In the genomic region with DNA sequence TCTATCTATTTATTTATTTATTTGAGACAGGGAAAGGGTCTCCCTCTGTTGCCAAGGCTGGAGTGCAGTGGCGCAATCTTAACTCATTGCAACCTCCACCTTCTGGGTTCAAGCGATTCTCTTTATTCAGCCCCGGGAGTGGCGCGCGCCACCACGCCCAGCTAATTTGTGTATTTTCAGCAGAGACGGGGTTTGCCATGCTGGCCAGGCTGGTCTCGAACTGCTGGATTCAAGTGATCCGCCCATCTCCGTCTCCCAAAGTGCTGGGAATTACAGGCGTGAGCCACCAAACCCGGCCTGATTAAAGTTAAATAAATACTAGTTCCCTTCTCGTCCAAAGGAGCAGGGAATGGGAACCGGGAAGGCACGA, we compare ENCODE assay signal across 9 cellular contexts. TPM values are rescaled to one million over a fixed set of nuclear protein-coding genes. Genes with fewer than 3 reads are reported as not detected.
DNase-seq lines count a peak whose midpoint lies in the region; ATAC-seq and TF ChIP-seq lines count a peak whose summit lies in the region.
"Had no signal": no experiment of that assay in that cellular context is flagged by ENCODE, and none has a peak within 500 bp of the region (broad histone marks: within the 10 kb centered on the region; RNA-seq: fewer than 3 reads in every experiment).

No MANE protein-coding gene starts in this region.

- ATAC-seq in stimulated activated effector memory CD8-positive, alpha-beta T cell treated with anti-CD3 and anti-CD28 coated beads, Interleukin-12 subunit alpha, Interleukin-12 subunit beta, amount 100 ng/mL, for 72 hours: no peak
- ATAC-seq in GM19324 (IDR thresholded peaks at IDR 0.05; ENCODE audit: low FRiP score, unreplicated experiment): no peak

- peak overlapping the region; percentile 62 for H3K4me3 ChIP-seq in HFF-Myc (replicated peaks; ENCODE audit: low read depth, low read length)
- no peak overlapping the region for H3K4me3 ChIP-seq in hepatocyte

- DNase-seq in HFF-Myc (ENCODE audit: extremely low read depth, low read depth): no peak
- peak; percentile 25 for DNase-seq in activated CD4-positive, alpha-beta memory T cell treated with anti-CD3 and anti-CD28 coated beads, Interleukin-2, amount 10 ng/mL, durations not matched to agents 7 days and 5 days
- DNase-seq in hepatocyte (ENCODE audit: low spot score): no peak
- no peak for DNase-seq in stimulated activated effector memory CD8-positive, alpha-beta T cell treated with anti-CD3 and anti-CD28 coated beads, Interleukin-12 subunit alpha, Interleukin-12 subunit beta, amount 100 ng/mL, for 72 hours (ENCODE audit: low spot score in 2 of 2)
- DNase-seq in NCI-H510A treated with DMSO at 0.1 percent for 48 hours (lab: John Stamatoyannopoulos, UW): no peak
- DNase-seq in SKM-1 treated with dmso at 0.1 percent for 144 hours (lab: John Stamatoyannopoulos, UW; ENCODE audit: unreplicated experiment): no peak
- no peak for DNase-seq in CD1c-positive myeloid dendritic cell (ENCODE audit: extremely low spot score)

- H3K27me3 Mint-ChIP-seq in activated CD4-positive, alpha-beta memory T cell treated with anti-CD3 and anti-CD28 coated beads, Interleukin-2, amount 10 ng/mL, durations not matched to agents 7 days and 5 days: no peaks in the 10 kb centered on the region

- TF ChIP-seq CTCF in HFF-Myc (IDR thresholded peaks at IDR 0.05; ENCODE audit: low read depth, low read length, missing control alignments) (no peak), hepatocyte (IDR thresholded peaks at IDR 0.05; ENCODE audit: poor library complexity) (no peak)

- peaks cover 7% of the 10 kb centered on the region for H3K4me1 ChIP-seq in hepatocyte (ENCODE audit: insufficient read depth)

- H3K79me2 ChIP-seq in hepatocyte: peaks cover 19% of the 10 kb centered on the region

- no peaks in the 10 kb centered on the region for H3K36me3 ChIP-seq in hepatocyte (replicated peaks; ENCODE audit: insufficient read depth, low read depth)

- H3K27ac Mint-ChIP-seq in activated CD4-positive, alpha-beta memory T cell treated with anti-CD3 and anti-CD28 coated beads, Interleukin-2, amount 10 ng/mL, durations not matched to agents 7 days and 5 days: peak overlapping the region; percentile 93
- H3K27ac Mint-ChIP-seq in stimulated activated effector memory CD8-positive, alpha-beta T cell treated with anti-CD3 and anti-CD28 coated beads, Interleukin-12 subunit alpha, Interleukin-12 subunit beta, amount 100 ng/mL, for 72 hours: peak overlapping the region; percentile 96

- H3K27me3 ChIP-seq in hepatocyte: no peaks in the 10 kb centered on the region

- 26% methylated on average over 16 of the region's 16 CpGs for WGBS in hepatocyte (ENCODE audit: low lambda C conversion rate, missing lambda C conversion rate)

- H2AFZ ChIP-seq in hepatocyte: peak overlapping the region; percentile 58

- no peaks in the 10 kb centered on the region for H3K9me3 Mint-ChIP-seq in activated CD4-positive, alpha-beta memory T cell treated with anti-CD3 and anti-CD28 coated beads, Interleukin-2, amount 10 ng/mL, durations not matched to agents 7 days and 5 days
- no peaks in the 10 kb centered on the region for H3K9me3 Mint-ChIP-seq in stimulated activated effector memory CD8-positive, alpha-beta T cell treated with anti-CD3 and anti-CD28 coated beads, Interleukin-12 subunit alpha, Interleukin-12 subunit beta, amount 100 ng/mL, for 72 hours

- peak overlapping the region; percentile 88 for H3K4me2 ChIP-seq in hepatocyte

- H3K9me3 ChIP-seq in hepatocyte (ENCODE audit: low read depth): no peaks in the 10 kb centered on the region

- H4K20me1 ChIP-seq in hepatocyte (ENCODE audit: insufficient read depth, poor library complexity, severe bottlenecking): no peaks in the 10 kb centered on the region

- H3K27ac ChIP-seq in hepatocyte: peak overlapping the region; percentile 100

- POLR2A ChIA-PET in activated CD4-positive, alpha-beta memory T cell treated with anti-CD3 and anti-CD28 coated beads, Interleukin-2, amount 10 ng/mL, durations not matched to agents 7 days and 5 days (lab: Charles Lee): interaction anchor here (1.2 to 5.6 kb wide), 9 partner anchors 11 to 264 kb away, joined by 3 to 71 read pairs (median 19); partner anchors contain the start of genes AAMP, BCS1L, PNKD and ZNF142

- peak overlapping the region; percentile 83 for H3K4me3 Mint-ChIP-seq in activated CD4-positive, alpha-beta memory T cell treated with anti-CD3 and anti-CD28 coated beads, Interleukin-2, amount 10 ng/mL, durations not matched to agents 7 days and 5 days
- peak overlapping the region; percentile 95 for H3K4me3 Mint-ChIP-seq in stimulated activated effector memory CD8-positive, alpha-beta T cell treated with anti-CD3 and anti-CD28 coated beads, Interleukin-12 subunit alpha, Interleukin-12 subunit beta, amount 100 ng/mL, for 72 hours

- H3K9me2 ChIP-seq in hepatocyte (replicated peaks; ENCODE audit: insufficient read depth): no peaks in the 10 kb centered on the region

- H3K4me1 Mint-ChIP-seq in activated CD4-positive, alpha-beta memory T cell treated with anti-CD3 and anti-CD28 coated beads, Interleukin-2, amount 10 ng/mL, durations not matched to agents 7 days and 5 days: peaks cover 34% of the 10 kb centered on the region
- H3K4me1 Mint-ChIP-seq in stimulated activated effector memory CD8-positive, alpha-beta T cell treated with anti-CD3 and anti-CD28 coated beads, Interleukin-12 subunit alpha, Interleukin-12 subunit beta, amount 100 ng/mL, for 72 hours: peaks cover 42% of the 10 kb centered on the region

- CTCF ChIA-PET in activated CD4-positive, alpha-beta memory T cell treated with anti-CD3 and anti-CD28 coated beads, Interleukin-2, amount 10 ng/mL, durations not matched to agents 7 days and 5 days (lab: Charles Lee): interaction anchor here (1.0 to 4.0 kb wide), 11 partner anchors 10 to 265 kb away, joined by 4 to 33 read pairs (median 16); partner anchors contain the start of genes AAMP, CATIP, PNKD and TMBIM1

- peaks cover 8% of the 10 kb centered on the region for H3K36me3 Mint-ChIP-seq in activated CD4-positive, alpha-beta memory T cell treated with anti-CD3 and anti-CD28 coated beads, Interleukin-2, amount 10 ng/mL, durations not matched to agents 7 days and 5 days (ENCODE audit: low read depth)
- peaks cover 41% of the 10 kb centered on the region for H3K36me3 Mint-ChIP-seq in stimulated activated effector memory CD8-positive, alpha-beta T cell treated with anti-CD3 and anti-CD28 coated beads, Interleukin-12 subunit alpha, Interleukin-12 subunit beta, amount 100 ng/mL, for 72 hours

RNA-seq across cellular contexts. Expression of gene CTDSP1, which starts 4.2 kb away (rescaled TPM):
- total RNA-seq in activated CD4-positive, alpha-beta memory T cell treated with anti-CD3 and anti-CD28 coated beads, Interleukin-2, amount 10 ng/mL, durations not matched to agents 7 days and 5 days: 100 to 1,000 TPM; 203 to 205 TPM
- 124 and 142 TPM in 2 replicates for total RNA-seq in hepatocyte
- polyA plus RNA-seq in hepatocyte: 48.4 and 53.1 TPM in 2 replicates

RNA-seq across cellular contexts. Expression of gene SLC11A1, which starts 13.4 kb away (rescaled TPM):
- total RNA-seq in activated CD4-positive, alpha-beta memory T cell treated with anti-CD3 and anti-CD28 coated beads, Interleukin-2, amount 10 ng/mL, durations not matched to agents 7 days and 5 days: under 1 TPM; 0.13 to 0.25 TPM
- total RNA-seq in hepatocyte: 0.60 and 0.72 TPM in 2 replicates
- polyA plus RNA-seq in hepatocyte: 0.74 and 1.2 TPM in 2 replicates
- total RNA-seq: pulmonary artery endothelial cell had no signal

RNA-seq across cellular contexts. Expression of gene VIL1, which starts 23.5 kb away (rescaled TPM):
- not detected for total RNA-seq in activated CD4-positive, alpha-beta memory T cell treated with anti-CD3 and anti-CD28 coated beads, Interleukin-2, amount 10 ng/mL, durations not matched to agents 7 days and 5 days
- total RNA-seq in hepatocyte: 218 and 261 TPM in 2 replicates
- polyA plus RNA-seq in hepatocyte: 151 and 160 TPM in 2 replicates
- total RNA-seq: pulmonary artery endothelial cell had no signal

RNA-seq across cellular contexts. Expression of gene CATIP, which starts 38.8 kb away (rescaled TPM):
- not detected for total RNA-seq in activated CD4-positive, alpha-beta memory T cell treated with anti-CD3 and anti-CD28 coated beads, Interleukin-2, amount 10 ng/mL, durations not matched to agents 7 days and 5 days
- 0.33 TPM in 1 of 2 replicates, not detected in the other for total RNA-seq in hepatocyte
- polyA plus RNA-seq in hepatocyte: 0.39 and 0.70 TPM in 2 replicates
- total RNA-seq: pulmonary artery endothelial cell had no signal

Comparison
In these comparisons a context has a peak if more than half of its experiments do, and no peak if none do; other contexts are left out.
1. RNA of gene VIL1, which starts 23.5 kb away (total RNA-seq): 218 to 261 TPM in hepatocyte; not detected in activated CD4-positive, alpha-beta memory T cell treated with anti-CD3 and anti-CD28 coated beads, Interleukin-2, amount 10 ng/mL, durations not matched to agents 7 days and 5 days; every median in the first group is over 100 times any median in the second.